In genomic region chr10:5876181-5876768, GRCh38 we compare ENCODE assay signal across 14 cellular contexts. TPM values are rescaled to one million over a fixed set of nuclear protein-coding genes. Genes with fewer than 3 reads are reported as not detected.
DNase-seq lines count a peak whose midpoint lies in the region; ATAC-seq and TF ChIP-seq lines count a peak whose summit lies in the region.
"Had no signal": no experiment of that assay in that cellular context is flagged by ENCODE, and none has a peak within 500 bp of the region (broad histone marks: within the 10 kb centered on the region; RNA-seq: fewer than 3 reads in every experiment).

No MANE protein-coding gene starts in this region.

- peak; percentile 70 for DNase-seq in Daoy (ENCODE audit: low read depth)
- peak; percentile 51 for DNase-seq in SK-MEL-5 (ENCODE audit: low read depth, low spot score)
- peak; percentile 87 for DNase-seq in fibroblast of the aortic adventitia (ENCODE audit: low read depth)
- no peak for DNase-seq in NCI-H187 treated with DMSO at 0.1 percent for 48 hours (lab: John Stamatoyannopoulos, UW)
- no peak for DNase-seq in SKM-1 treated with dmso at 0.1 percent for 144 hours (lab: John Stamatoyannopoulos, UW; ENCODE audit: unreplicated experiment)
- no peak for DNase-seq in NCI-H748 (lab: John Stamatoyannopoulos, UW; ENCODE audit: unreplicated experiment)
- DNase-seq: activated CD4-positive, alpha-beta T cell treated with anti-CD3 and anti-CD28 coated beads, Interleukin-2, amount 10 ng/mL, durations not matched to agents 7 days and 5 days; foreskin melanocyte; occipital lobe; stimulated activated CD4-positive, alpha-beta T cell treated with anti-CD3 and anti-CD28 coated beads, Interleukin-2, amount 100 ng/mL, for 24 hours; stimulated activated naive CD4-positive, alpha-beta T cell had no signal

- H3K27me3 ChIP-seq in skeletal muscle tissue (ENCODE audit: control insufficient read depth in 3 of 3, insufficient read depth in 3 of 3, low read length in 3 of 3): no peaks in the 10 kb centered on the region

- H3K4me1 ChIP-seq in skeletal muscle tissue (ENCODE audit: control insufficient read depth in 3 of 3, insufficient read depth in 3 of 3, low read length in 3 of 3): no peaks in the 10 kb centered on the region

- no peak for TF ChIP-seq CTCF in fibroblast of the aortic adventitia (IDR thresholded peaks at IDR 0.05; ENCODE audit: insufficient read depth, low read length)

- ATAC-seq in HG02678 (IDR thresholded peaks at IDR 0.05; ENCODE audit: unreplicated experiment): no peak
- ATAC-seq: HCT116 had no signal

- in situ Hi-C loops in SK-MEL-5 (cut with HindIII; ENCODE audit: low pct_unique_long_range_greater_than_20kb, low sequenced_read_pairs): no loop called here

- peaks cover 24 to 31% (median 25%) of the 10 kb centered on the region in 3 donors for H3K36me3 ChIP-seq in skeletal muscle tissue (ENCODE audit: control insufficient read depth in 3 of 3, insufficient read depth in 3 of 3, low read length in 3 of 3)

- H3K9ac ChIP-seq in skeletal muscle tissue (ENCODE audit: low read depth in 1 of 3, low read length in 3 of 3): no peak overlapping the region

- H3K9me3 ChIP-seq in skeletal muscle tissue (ENCODE audit: control insufficient read depth in 3 of 3, low read length in 3 of 3): no peaks in the 10 kb centered on the region

- H3K4me3 ChIP-seq in fibroblast of the aortic adventitia (ENCODE audit: low read depth, low read length) (no peak overlapping the region), skeletal muscle tissue (ENCODE audit: low read length in 3 of 3) (no peak overlapping the region)

- H3K27ac ChIP-seq in skeletal muscle tissue (ENCODE audit: low read depth, low read length): peak overlapping the region; percentile 40

RNA-seq across cellular contexts. Expression of gene ANKRD16, which starts 13.4 kb away (rescaled TPM):
- total RNA-seq in Daoy (2014; rRNA removed; shearing (Covaris generic)): 3.5 and 7.9 TPM in 2 replicates
- 8.9 and 9.2 TPM in 2 replicates for total RNA-seq in SK-MEL-5 (2014; rRNA removed; shearing (Covaris generic))
- 4.8 and 9.6 TPM in 2 replicates for polyA plus RNA-seq in SK-MEL-5 (2015; cell fraction: cytosol; rRNA removed)
- 12.4 and 13.3 TPM in 2 replicates for polyA plus RNA-seq in SK-MEL-5 (2015; cell fraction: nucleus; rRNA removed)
- total RNA-seq in fibroblast of the aortic adventitia (ENCODE audit: low replicate concordance) (5.0 and 14.0 TPM in 2 replicates), skeletal muscle tissue (8.4 TPM)

RNA-seq across cellular contexts. Expression of gene FBH1, which starts 13.8 kb away (rescaled TPM):
- 35.3 and 41.3 TPM in 2 replicates for total RNA-seq in Daoy (2014; rRNA removed; shearing (Covaris generic))
- total RNA-seq in SK-MEL-5 (2014; rRNA removed; shearing (Covaris generic)): 70.9 and 75.8 TPM in 2 replicates
- 63.8 and 72.5 TPM in 2 replicates for polyA plus RNA-seq in SK-MEL-5 (2015; cell fraction: cytosol; rRNA removed)
- 142 and 212 TPM in 2 replicates for polyA plus RNA-seq in SK-MEL-5 (2015; cell fraction: nucleus; rRNA removed)
- total RNA-seq in fibroblast of the aortic adventitia (ENCODE audit: low replicate concordance): 59.0 and 61.4 TPM in 2 replicates
- total RNA-seq in skeletal muscle tissue: 51.7 TPM

Comparison
In these comparisons a context has a peak if more than half of its experiments do, and no peak if none do; other contexts are left out.
1. DNase-seq: peak in Daoy (single experiment), SK-MEL-5 (single experiment) and fibroblast of the aortic adventitia (single experiment); none in NCI-H187 treated with DMSO at 0.1 percent for 48 hours (single experiment), SKM-1 treated with dmso at 0.1 percent for 144 hours (single experiment) and NCI-H748 (single experiment).